25 cellular contexts compared by ENCODE assay signal in the genomic region with DNA sequence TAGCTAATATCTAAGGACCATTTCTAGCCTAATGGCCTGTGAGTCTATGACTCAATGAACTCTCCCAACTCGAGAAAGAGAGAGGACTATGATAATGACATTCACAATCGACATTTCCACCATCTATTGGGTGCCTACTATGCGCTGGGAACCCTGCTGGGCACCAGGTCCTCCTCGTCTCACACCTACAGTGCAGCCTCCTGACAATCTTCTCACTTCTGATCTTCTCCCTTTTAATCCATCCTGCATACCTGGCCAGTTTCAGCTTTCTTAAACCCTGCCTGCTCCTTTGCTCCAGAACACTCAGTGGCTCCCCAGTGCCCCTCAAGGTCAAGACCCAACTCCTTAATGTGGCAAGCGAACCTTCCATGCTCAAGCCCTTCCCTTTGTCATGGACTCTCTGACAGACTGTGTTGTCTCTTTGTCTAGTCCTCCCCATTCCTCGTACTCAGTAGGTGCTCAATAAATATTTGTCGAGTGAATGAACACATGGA. TPM values are rescaled to one million over a fixed set of nuclear protein-coding genes. Genes with fewer than 3 reads are reported as not detected.
"Had no signal": no experiment of that assay in that cellular context is flagged by ENCODE, and none has a peak within 500 bp of the region (broad histone marks: within the 10 kb centered on the region; RNA-seq: fewer than 3 reads in every experiment).

No MANE protein-coding gene starts in this region.

- H3K36me3 Mint-ChIP-seq: IgD-negative memory B cell had no signal

- H3K9me3 ChIP-seq: SJSA1 had no signal

- H3K4me3 Mint-ChIP-seq: IgD-negative memory B cell had no signal

- H3K36me3 ChIP-seq: SJSA1 had no signal

- H3K27ac ChIP-seq: SJSA1, SK-N-MC had no signal

- DNase-seq: KBM-7, MV-4-11, NCI-H1048, NCI-H1105, NCI-H1417, NCI-H1436 treated with DMSO at 0.1 percent for 48 hours, NCI-H1694 treated with DMSO at 0.1 percent for 48 hours, NCI-H1930, NCI-H2081, NCI-H2107, NCI-H226, NCI-H446, NCI-H510A, NCI-H524 treated with DMSO at 0.1 percent for 48 hours, NCI-H69, NCI-H774, Right ventricle myocardium superior, RPMI8226, SIG-M5 had no signal

- H3K4me3 ChIP-seq: SJSA1, SK-N-MC had no signal

- FAIRE-seq: RCC 7860 had no signal

- H3K4me1 ChIP-seq: SJSA1 had no signal

RNA-seq across cellular contexts. Expression of a gene that starts 3.5 kb away (rescaled TPM):
- total RNA-seq: HT1080, MCF 10A, SJSA1 had no signal
- polyA plus RNA-seq: IgD-negative memory B cell had no signal
